ENCODE assay signal across 38 cellular contexts in genomic region chr12:58978717-58979116, GRCh38. TPM values are rescaled to one million over a fixed set of nuclear protein-coding genes. Genes with fewer than 3 reads are reported as not detected.
"Had no signal": no experiment of that assay in that cellular context is flagged by ENCODE, and none has a peak within 500 bp of the region (broad histone marks: within the 10 kb centered on the region; RNA-seq: fewer than 3 reads in every experiment).

No MANE protein-coding gene starts in this region.

- H3K9me3 Mint-ChIP-seq: activated CD4-positive, alpha-beta T cell treated with anti-CD3 and anti-CD28 coated beads, Interleukin-2, amount 10 ng/mL, durations not matched to agents 7 days and 5 days; activated naive CD4-positive, alpha-beta T cell treated with anti-CD3 and anti-CD28 coated beads for 36 hours; activated naive CD4-positive, alpha-beta T cell treated with anti-CD3 and anti-CD28 coated beads, Interleukin-2, amount 50 U/mL, for 72 hours; activated naive CD8-positive, alpha-beta T cell treated with anti-CD3 and anti-CD28 coated beads for 36 hours; activated T-cell treated with anti-CD3 and anti-CD28 coated beads, Interleukin-2, amount 50 U/mL, for 4 hours; activated T-helper 1 cell treated with anti-CD3 and anti-CD28 coated beads, Interleukin-12 subunit alpha, Interleukin-12 subunit beta, Interleukin-2, Interleukin-4 antibody, amounts not matched to agents 30 ng/mL and 10 ng/mL and 1 ng/mL, durations not matched to agents 14 hours and 24 hours and 36 hours; activated T-helper 17 cell treated with anti-CD3 and anti-CD28 coated beads, Interleukin-2, amount 50 U/mL, for 72 hours; T-cell; T-helper 1 cell treated with Interleukin-12 subunit alpha and Interleukin-12 subunit beta and Interleukin-4 antibody, amounts not matched to agents 30 μg/mL and 1 μg/mL, for 36 hours; T-helper 2 cell treated with Interferon-gamma antibody and Interleukin-4, amounts not matched to agents 5 μg/mL and 100 μg/mL, for 36 hours; WTC11 had no signal

- DNase-seq: activated CD4-positive, alpha-beta memory T cell treated with anti-CD3 and anti-CD28 coated beads, Interleukin-2, amount 10 ng/mL, durations not matched to agents 7 days and 5 days; activated CD4-positive, alpha-beta T cell treated with anti-CD3 and anti-CD28 coated beads for 1 hour; activated CD4-positive, alpha-beta T cell treated with anti-CD3 and anti-CD28 coated beads for 36 hours; activated CD4-positive, alpha-beta T cell treated with anti-CD3 and anti-CD28 coated beads for 48 hours; activated CD4-positive, alpha-beta T cell treated with anti-CD3 and anti-CD28 coated beads, Interleukin-2, amount 10 ng/mL, durations not matched to agents 7 days and 5 days; activated CD4-positive, alpha-beta T cell treated with anti-CD3 and anti-CD28 coated beads, Interleukin-2, amount 50 U/mL, for 48 hours; activated CD4-positive, CD25-positive, alpha-beta regulatory T cell; activated CD8-positive, alpha-beta memory T cell treated with anti-CD3 and anti-CD28 coated beads for 24 hours; activated CD8-positive, alpha-beta memory T cell treated with anti-CD3 and anti-CD28 coated beads, Interleukin-2, amount 50 U/mL, for 4 hours; activated CD8-positive, alpha-beta T cell treated with anti-CD3 and anti-CD28 coated beads, Interleukin-2, amount 10 ng/mL, durations not matched to agents 7 days and 5 days; activated effector memory CD4-positive, alpha-beta T cell treated with anti-CD3 and anti-CD28 coated beads, Interleukin-2, amount 50 U/mL, for 16 hours; activated gamma-delta T cell treated with Interleukin-2 at 50 U/mL for 16 hours; activated naive CD4-positive, alpha-beta T cell; activated naive CD4-positive, alpha-beta T cell treated with anti-CD3 and anti-CD28 coated beads for 36 hours; activated naive CD4-positive, alpha-beta T cell treated with anti-CD3 and anti-CD28 coated beads, Interleukin-2, amount 50 U/mL, for 16 hours; activated naive CD8-positive, alpha-beta T cell treated with anti-CD3 and anti-CD28 coated beads for 36 hours; activated T-cell treated with anti-CD3 and anti-CD28 coated beads for 4 hours; activated T-cell treated with anti-CD3 and anti-CD28 coated beads, Interleukin-2, amount 50 U/mL, for 1 hour; activated T-cell treated with anti-CD3 and anti-CD28 coated beads, Interleukin-2, amount 50 U/mL, for 4 hours; activated T-cell treated with anti-CD3 and anti-CD28 coated beads, Interleukin-2, amount 50 U/mL, for 72 hours; adrenal gland; amniotic stem cell; aorta; body of pancreas; brain microvascular endothelial cell; central memory CD4-positive, alpha-beta T cell; T-cell; T-helper 2 cell; T-helper 9 cell; WERI-Rb-1 had no signal

- H3K4me1 ChIP-seq: adrenal gland, body of pancreas, breast epithelium had no signal

- H3K27me3 ChIP-seq: adrenal gland, body of pancreas, brain microvascular endothelial cell, breast epithelium had no signal

- H3K27ac Mint-ChIP-seq: activated CD4-positive, alpha-beta memory T cell treated with anti-CD3 and anti-CD28 coated beads, Interleukin-2, amount 10 ng/mL, durations not matched to agents 7 days and 5 days; activated CD4-positive, alpha-beta T cell treated with anti-CD3 and anti-CD28 coated beads for 36 hours; activated CD4-positive, alpha-beta T cell treated with anti-CD3 and anti-CD28 coated beads, Interleukin-2, amount 10 ng/mL, durations not matched to agents 7 days and 5 days; activated CD8-positive, alpha-beta T cell treated with anti-CD3 and anti-CD28 coated beads, Interleukin-2, amount 10 ng/mL, durations not matched to agents 7 days and 5 days; activated naive CD4-positive, alpha-beta T cell treated with anti-CD3 and anti-CD28 coated beads for 36 hours; activated naive CD4-positive, alpha-beta T cell treated with anti-CD3 and anti-CD28 coated beads, Interleukin-2, amount 50 U/mL, for 72 hours; activated naive CD8-positive, alpha-beta T cell treated with anti-CD3 and anti-CD28 coated beads for 36 hours; activated T-cell treated with anti-CD3 and anti-CD28 coated beads, Interleukin-2, amount 50 U/mL, for 72 hours; activated T-helper 1 cell treated with anti-CD3 and anti-CD28 coated beads, Interleukin-12 subunit alpha, Interleukin-12 subunit beta, Interleukin-2, Interleukin-4 antibody, amounts not matched to agents 30 ng/mL and 10 ng/mL and 1 ng/mL, durations not matched to agents 14 hours and 24 hours and 36 hours; activated T-helper 17 cell treated with anti-CD3 and anti-CD28 coated beads, Interleukin-2, amount 50 U/mL, for 72 hours; T-cell; T-helper 1 cell treated with Interleukin-12 subunit alpha and Interleukin-12 subunit beta and Interleukin-4 antibody, amounts not matched to agents 30 μg/mL and 1 μg/mL, for 36 hours; T-helper 2 cell treated with Interferon-gamma antibody and Interleukin-4, amounts not matched to agents 5 μg/mL and 100 μg/mL, for 36 hours; WTC11 had no signal

- ATAC-seq: activated CD4-positive, alpha-beta T cell treated with anti-CD3 and anti-CD28 coated beads for 36 hours; activated CD4-positive, CD25-positive, alpha-beta regulatory T cell treated with anti-CD3 and anti-CD28 coated beads, Interleukin-2, amount 50 U/mL, for 24 hours; activated CD8-positive, alpha-beta T cell treated with anti-CD3 and anti-CD28 coated beads, Interleukin-2, amount 10 ng/mL, durations not matched to agents 7 days and 5 days; activated naive CD4-positive, alpha-beta T cell treated with anti-CD3 and anti-CD28 coated beads, Interleukin-2, amount 50 U/mL, for 72 hours; activated T-cell treated with anti-CD3 and anti-CD28 coated beads, Interleukin-2, amount 50 U/mL, for 4 hours; activated T-cell treated with anti-CD3 and anti-CD28 coated beads, Interleukin-2, amount 50 U/mL, for 72 hours; activated T-helper 17 cell treated with anti-CD3 and anti-CD28 coated beads, Interleukin-2, amount 50 U/mL, for 72 hours; body of pancreas; T-cell; WTC11 had no signal

- H3K4me3 Mint-ChIP-seq: activated CD4-positive, alpha-beta memory T cell treated with anti-CD3 and anti-CD28 coated beads, Interleukin-2, amount 10 ng/mL, durations not matched to agents 7 days and 5 days; activated CD4-positive, alpha-beta T cell treated with anti-CD3 and anti-CD28 coated beads for 36 hours; activated CD4-positive, alpha-beta T cell treated with anti-CD3 and anti-CD28 coated beads, Interleukin-2, amount 10 ng/mL, durations not matched to agents 7 days and 5 days; activated CD8-positive, alpha-beta T cell treated with anti-CD3 and anti-CD28 coated beads, Interleukin-2, amount 10 ng/mL, durations not matched to agents 7 days and 5 days; activated naive CD4-positive, alpha-beta T cell treated with anti-CD3 and anti-CD28 coated beads for 36 hours; activated naive CD8-positive, alpha-beta T cell treated with anti-CD3 and anti-CD28 coated beads for 36 hours; activated T-cell treated with anti-CD3 and anti-CD28 coated beads, Interleukin-2, amount 50 U/mL, for 4 hours; activated T-cell treated with anti-CD3 and anti-CD28 coated beads, Interleukin-2, amount 50 U/mL, for 72 hours; activated T-helper 1 cell treated with anti-CD3 and anti-CD28 coated beads, Interleukin-12 subunit alpha, Interleukin-12 subunit beta, Interleukin-2, Interleukin-4 antibody, amounts not matched to agents 30 ng/mL and 10 ng/mL and 1 ng/mL, durations not matched to agents 14 hours and 24 hours and 36 hours; activated T-helper 17 cell treated with anti-CD3 and anti-CD28 coated beads, Interleukin-2, amount 50 U/mL, for 72 hours; T-cell; T-helper 1 cell treated with Interleukin-12 subunit alpha and Interleukin-12 subunit beta and Interleukin-4 antibody, amounts not matched to agents 30 μg/mL and 1 μg/mL, for 36 hours; T-helper 2 cell treated with Interferon-gamma antibody and Interleukin-4, amounts not matched to agents 5 μg/mL and 100 μg/mL, for 36 hours; WTC11 had no signal

- H3K36me3 Mint-ChIP-seq: activated naive CD4-positive, alpha-beta T cell treated with anti-CD3 and anti-CD28 coated beads, Interleukin-2, amount 50 U/mL, for 72 hours; activated naive CD8-positive, alpha-beta T cell treated with anti-CD3 and anti-CD28 coated beads for 36 hours; T-cell; WTC11 had no signal

- H3K27ac ChIP-seq: adrenal gland, body of pancreas, brain microvascular endothelial cell, breast epithelium, WERI-Rb-1 had no signal

- H3K4me3 ChIP-seq: adrenal gland, body of pancreas, breast epithelium had no signal

- H3K9me3 ChIP-seq: adrenal gland, body of pancreas, breast epithelium had no signal

- H3K4me1 Mint-ChIP-seq: activated CD4-positive, alpha-beta memory T cell treated with anti-CD3 and anti-CD28 coated beads, Interleukin-2, amount 10 ng/mL, durations not matched to agents 7 days and 5 days; activated CD4-positive, alpha-beta T cell treated with anti-CD3 and anti-CD28 coated beads for 36 hours; activated CD4-positive, alpha-beta T cell treated with anti-CD3 and anti-CD28 coated beads, Interleukin-2, amount 10 ng/mL, durations not matched to agents 7 days and 5 days; activated naive CD8-positive, alpha-beta T cell treated with anti-CD3 and anti-CD28 coated beads for 36 hours; activated T-helper 17 cell treated with anti-CD3 and anti-CD28 coated beads, Interleukin-2, amount 50 U/mL, for 72 hours; T-cell; WTC11 had no signal

- H3K27me3 Mint-ChIP-seq: activated CD4-positive, alpha-beta memory T cell treated with anti-CD3 and anti-CD28 coated beads, Interleukin-2, amount 10 ng/mL, durations not matched to agents 7 days and 5 days; activated CD4-positive, alpha-beta T cell treated with anti-CD3 and anti-CD28 coated beads for 36 hours; activated CD4-positive, alpha-beta T cell treated with anti-CD3 and anti-CD28 coated beads, Interleukin-2, amount 10 ng/mL, durations not matched to agents 7 days and 5 days; activated naive CD8-positive, alpha-beta T cell treated with anti-CD3 and anti-CD28 coated beads for 36 hours; activated T-helper 17 cell treated with anti-CD3 and anti-CD28 coated beads, Interleukin-2, amount 50 U/mL, for 72 hours; T-cell had no signal

- H3K36me3 ChIP-seq: adrenal gland, brain microvascular endothelial cell, breast epithelium, WERI-Rb-1 had no signal

RNA-seq across cellular contexts. Expression of gene LRIG3, which starts 58.4 kb away (rescaled TPM):
- total RNA-seq: activated CD4-positive, alpha-beta T cell treated with anti-CD3 and anti-CD28 coated beads, Interleukin-2, amount 10 ng/mL, durations not matched to agents 7 days and 5 days; activated CD8-positive, alpha-beta T cell treated with anti-CD3 and anti-CD28 coated beads, Interleukin-2, amount 10 ng/mL, durations not matched to agents 7 days and 5 days; activated naive CD4-positive, alpha-beta T cell treated with anti-CD3 and anti-CD28 coated beads for 36 hours; activated naive CD4-positive, alpha-beta T cell treated with anti-CD3 and anti-CD28 coated beads, Interleukin-2, amount 50 U/mL, for 72 hours; activated naive CD8-positive, alpha-beta T cell treated with anti-CD3 and anti-CD28 coated beads for 36 hours; activated T-helper 1 cell treated with anti-CD3 and anti-CD28 coated beads, Interleukin-12 subunit alpha, Interleukin-12 subunit beta, Interleukin-2, Interleukin-4 antibody, amounts not matched to agents 30 ng/mL and 10 ng/mL and 1 ng/mL, durations not matched to agents 14 hours and 24 hours and 36 hours; activated T-helper 17 cell treated with anti-CD3 and anti-CD28 coated beads, Interleukin-2, amount 50 U/mL, for 72 hours had no signal
